In genomic region chr6:43570876-43571441, GRCh38 we compare ENCODE assay signal across 7 cellular contexts. TPM values are rescaled to one million over a fixed set of nuclear protein-coding genes. Genes with fewer than 3 reads are reported as not detected.
A peak's percentile ranks its signal among the peaks of the same experiment; 100 is the strongest.
DNase-seq lines count a peak whose midpoint lies in the region; ATAC-seq and TF ChIP-seq lines count a peak whose summit lies in the region.
"Had no signal": no experiment of that assay in that cellular context is flagged by ENCODE, and none has a peak within 500 bp of the region (broad histone marks: within the 10 kb centered on the region; RNA-seq: fewer than 3 reads in every experiment).

No MANE protein-coding gene starts in this region.

- H3K4me3 ChIP-seq in coronary artery, result no peak overlapping the region

- H3K27me3 Mint-ChIP-seq in T-cell, result no peaks in the 10 kb centered on the region

- peaks cover 12 to 17% (median 13%) of the 10 kb centered on the region in 3 donors for H3K4me1 Mint-ChIP-seq in T-cell

- H3K27ac Mint-ChIP-seq in T-cell, result peak overlapping the region; percentile 7 to 17

- CTCF ChIA-PET in T-cell (lab: Charles Lee), result no interaction called here

- no peak overlapping the region for H3K4me3 Mint-ChIP-seq in T-cell

- TF ChIP-seq CTCF in coronary artery (IDR thresholded peaks at IDR 0.05), result no peak

- H3K9me3 Mint-ChIP-seq in T-cell, result no peaks in the 10 kb centered on the region

- peak; percentile 10 for DNase-seq in HK-2 (ENCODE audit: unreplicated experiment)
- no peak for DNase-seq in T-cell
- DNase-seq in iris pigment epithelial cell (ENCODE audit: low read depth), result peak; percentile 89
- no peak for DNase-seq in coronary artery (ENCODE audit: low spot score)
- no peak for DNase-seq in NCI-H2107 (lab: John Stamatoyannopoulos, UW)
- DNase-seq: NCI-H748 treated with DMSO at 0.1 percent for 48 hours, right cardiac atrium had no signal

- no peak overlapping the region for H3K27ac ChIP-seq in coronary artery

- POLR2A ChIA-PET in T-cell (lab: Charles Lee), result interaction anchor here (0.7 to 0.8 kb wide), 2 partner anchors 18 to 689 kb away, joined by 3 to 6 read pairs; no protein-coding TSS in a partner anchor

- ATAC-seq in T-cell (replicated peaks in 1 of 4), result no peak
- ATAC-seq: right cardiac atrium had no signal

- H3K36me3 Mint-ChIP-seq in T-cell, result peaks cover 26% of the 10 kb centered on the region

RNA-seq across cellular contexts. Expression of gene XPO5, which starts 4.9 kb away (rescaled TPM):
- 10 to 100 TPM; 48.2 to 51.4 (median 50.3) TPM for total RNA-seq in T-cell

RNA-seq across cellular contexts. Expression of gene POLH, which starts 5.0 kb away (rescaled TPM):
- total RNA-seq in T-cell, result 10 to 100 TPM; 14.4 to 38.5 (median 25.6) TPM

RNA-seq across cellular contexts. Expression of gene POLR1C, which starts 54.1 kb away (rescaled TPM):
- 10 to 100 TPM; 42.3 to 49.8 (median 46.1) TPM for total RNA-seq in T-cell

RNA-seq across cellular contexts. Expression of gene YIPF3, which starts 54.2 kb away (rescaled TPM):
- 10 to 100 TPM; 43.7 to 85.0 (median 80.0) TPM for total RNA-seq in T-cell

RNA-seq across cellular contexts. Expression of gene GTPBP2, which starts 58.1 kb away (rescaled TPM):
- total RNA-seq in T-cell, result 10 to 100 TPM; 58.4 to 87.0 (median 75.2) TPM

Comparison
In these comparisons a context has a peak if more than half of its experiments do, and no peak if none do; other contexts are left out.
1. DNase-seq: peak in HK-2 (single experiment) and iris pigment epithelial cell (single experiment); none in T-cell (0 of 34), coronary artery (single experiment) and NCI-H2107 (single experiment).